24 cellular contexts compared by ENCODE assay signal in the genomic region with DNA sequence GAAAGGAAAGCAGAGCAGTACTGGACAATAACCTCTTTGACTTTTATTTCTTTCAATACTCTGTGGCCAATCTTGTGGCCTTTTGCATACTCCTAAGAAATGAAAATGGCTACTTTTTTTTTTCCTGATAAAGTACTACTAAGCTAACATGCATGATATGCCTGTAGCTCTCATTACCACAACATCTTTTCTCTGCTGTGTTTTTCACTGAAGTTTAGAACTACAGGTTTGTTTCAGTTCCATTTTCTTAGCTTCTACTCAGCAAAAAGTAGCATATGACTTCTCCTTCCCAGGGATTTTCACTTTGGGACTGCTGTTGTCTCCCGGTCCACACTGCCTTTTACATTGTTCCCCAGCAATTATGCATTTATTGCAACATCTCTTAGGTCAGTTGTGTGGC.
"Had no signal": no experiment of that assay in that cellular context is flagged by ENCODE, and none has a peak within 500 bp of the region (broad histone marks: within the 10 kb centered on the region; RNA-seq: fewer than 3 reads in every experiment).

No MANE protein-coding gene starts in this region.

- H3K4me1 ChIP-seq: neural progenitor cell, parathyroid adenoma, psoas muscle, sigmoid colon, tibial artery, transverse colon, upper lobe of right lung, uterus had no signal

- H2AFZ ChIP-seq: neural progenitor cell, parathyroid adenoma had no signal

- H3K79me2 ChIP-seq: parathyroid adenoma had no signal

- H3K36me3 ChIP-seq: neural progenitor cell, ovary, right lobe of liver, sigmoid colon, stomach, thoracic aorta, tibial artery, transverse colon, upper lobe of right lung, uterus had no signal

- H3K4me2 ChIP-seq: neural progenitor cell had no signal

- ATAC-seq: natural killer cell; psoas muscle; right cardiac atrium; right lobe of liver; stimulated activated effector memory CD8-positive, alpha-beta T cell treated with anti-CD3 and anti-CD28 coated beads, Interleukin-12 subunit alpha, Interleukin-12 subunit beta, amount 100 ng/mL, for 72 hours; stimulated activated naive B cell treated with anti-CD40 and anti-IgM and Interleukin-4, amounts not matched to agents 10 μg/mL and 1 μg/mL and 100 μg/mL, for 72 hours; upper lobe of right lung had no signal

- H3K4me3 ChIP-seq: neural progenitor cell, ovary, psoas muscle, right lobe of liver, sigmoid colon, stomach, thoracic aorta, tibial artery, transverse colon, upper lobe of right lung, uterus had no signal

- H3K27ac ChIP-seq: neural progenitor cell, ovary, parathyroid adenoma, psoas muscle, right lobe of liver, sigmoid colon, stomach, thoracic aorta, tibial artery, transverse colon, upper lobe of right lung, uterus had no signal

- H3K9me3 ChIP-seq: ovary, psoas muscle, right lobe of liver, sigmoid colon, stomach, thoracic aorta, tibial artery, transverse colon, upper lobe of right lung, uterus had no signal

- H3K27me3 ChIP-seq: neural progenitor cell, ovary, right lobe of liver, sigmoid colon, stomach, tibial artery, transverse colon, upper lobe of right lung, uterus had no signal

- H3K9ac ChIP-seq: neural progenitor cell, parathyroid adenoma had no signal

- DNase-seq: natural killer cell; occipital lobe; ovary; posterior cingulate gyrus; psoas muscle; right cardiac atrium; right lobe of liver; sigmoid colon; small intestine; stimulated activated CD4-positive, alpha-beta T cell treated with anti-CD3 and anti-CD28 coated beads, Interleukin-15, amount 100 ng/mL, for 24 hours; stimulated activated CD4-positive, alpha-beta T cell treated with anti-CD3 and anti-CD28 coated beads, Interleukin-2, amount 100 ng/mL, for 24 hours; stimulated activated CD4-positive, alpha-beta T cell treated with anti-CD3 and anti-CD28 coated beads, Interleukin-2, amount 100 ng/mL, for 48 hours; stimulated activated CD4-positive, alpha-beta T cell treated with anti-CD3 and anti-CD28 coated beads, Interleukin-4, amount 100 ng/mL, for 24 hours; stimulated activated naive B cell treated with anti-CD40 and anti-IgM and Interleukin-4, amounts not matched to agents 10 μg/mL and 1 μg/mL and 100 μg/mL, for 72 hours; stimulated activated naive CD4-positive, alpha-beta T cell treated with Interleukin-2 at 50 U/mL for 16 hours; stomach; tibial artery; transverse colon; upper lobe of right lung; uterus had no signal
